ENCODE assay signal across 9 cellular contexts in the genomic region with DNA sequence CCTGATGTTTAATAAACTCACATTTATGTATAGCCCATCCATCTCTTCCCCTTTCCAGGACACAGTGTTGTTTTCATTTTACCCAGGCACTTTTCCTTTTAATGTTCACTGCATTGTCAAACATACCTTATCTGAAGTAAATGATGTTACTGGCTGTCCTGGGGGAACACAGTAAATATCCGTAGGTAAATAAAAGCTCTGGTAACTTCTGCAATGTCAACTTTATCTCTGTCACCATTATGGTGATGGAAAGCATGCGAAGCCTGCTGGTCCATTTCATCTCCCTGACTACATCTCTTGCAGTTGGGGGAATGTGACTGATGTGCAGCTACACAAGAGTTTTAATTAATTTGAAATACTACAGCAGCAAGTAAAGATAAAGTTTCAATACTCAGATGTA.
"Had no signal": no experiment of that assay in that cellular context is flagged by ENCODE, and none has a peak within 500 bp of the region (broad histone marks: within the 10 kb centered on the region; RNA-seq: fewer than 3 reads in every experiment).

No MANE protein-coding gene starts in this region.

- H3K9ac ChIP-seq: GM23248 had no signal

- DNase-seq: GM23248, GOT3, H7, H9, HCEC 1CT, HFFc6 had no signal

- H3K36me3 ChIP-seq: HAP-1 had no signal

- H3K9me3 ChIP-seq: HAP-1 had no signal

- ATAC-seq: GM23338, HCT116 had no signal

- H3K4me1 Mint-ChIP-seq: GM23338, H9 had no signal

- H3K4me1 ChIP-seq: HAP-1 had no signal

- H3K27ac Mint-ChIP-seq: GM23338, H9, HFFc6 had no signal

- H3K27ac ChIP-seq: GM23248 had no signal

- H3K4me3 Mint-ChIP-seq: GM23338, H9, HFFc6 had no signal

- H3K4me3 ChIP-seq: GM23248, GM23338, HAP-1 had no signal

- H3K9me3 Mint-ChIP-seq: GM23338, H9, HFFc6 had no signal

- H3K4me2 ChIP-seq: GM23338 had no signal

- H2AFZ ChIP-seq: GM23248, GM23338 had no signal
